In genomic region chr22:39560127-39560526, GRCh38 we compare ENCODE assay signal across 20 cellular contexts. TPM values are rescaled to one million over a fixed set of nuclear protein-coding genes. Genes with fewer than 3 reads are reported as not detected.
A peak's percentile ranks its signal among the peaks of the same experiment; 100 is the strongest.
DNase-seq lines count a peak whose midpoint lies in the region; ATAC-seq and TF ChIP-seq lines count a peak whose summit lies in the region.
"Had no signal": no experiment of that assay in that cellular context is flagged by ENCODE, and none has a peak within 500 bp of the region (broad histone marks: within the 10 kb centered on the region; RNA-seq: fewer than 3 reads in every experiment).

No MANE protein-coding gene starts in this region.

- peaks cover 2% of the 10 kb centered on the region for H3K36me3 Mint-ChIP-seq in T-helper 17 cell (ENCODE audit: low read depth)
- no peaks in the 10 kb centered on the region for H3K36me3 Mint-ChIP-seq in neural progenitor cell

- H3K79me2 ChIP-seq in GM23248 (ENCODE audit: insufficient read depth): no peaks in the 10 kb centered on the region
- no peaks in the 10 kb centered on the region for H3K79me2 ChIP-seq in neural progenitor cell (ENCODE audit: low read depth)

- in situ Hi-C loops in GM23248 (cut with MboI): loop anchor here (25.0 kb wide), 1 partner anchor 777 kb away; the partner anchor contains the start of gene ADSL

- H3K18ac ChIP-seq in neuronal stem cell (ENCODE audit: low read length): no peak overlapping the region

- H3K27me3 Mint-ChIP-seq in T-helper 17 cell (peaks cover 34% of the 10 kb centered on the region), neural progenitor cell (ENCODE audit: insufficient read depth, low read depth) (peaks cover 44% of the 10 kb centered on the region)

- H3K27ac Mint-ChIP-seq in T-helper 17 cell: peak overlapping the region; percentile 67
- no peak overlapping the region for H3K27ac Mint-ChIP-seq in neural progenitor cell
- H3K27ac Mint-ChIP-seq: CD4-positive, alpha-beta T cell had no signal

- no peak overlapping the region for H3K14ac ChIP-seq in neuronal stem cell (ENCODE audit: low read length)

- WGBS in GM23248 (ENCODE audit: low coverage in 1 of 2, low lambda C conversion rate in 2 of 2, missing lambda C conversion rate in 2 of 2), 2 experiments: 16 to 29% methylated on average over 6 of the region's 6 CpGs
- WGBS in neuronal stem cell (ENCODE audit: extremely low coverage in 2 of 2, insufficient read length in 2 of 2, insufficient replicate concordance in 1 of 2), 2 donors: no CpG with 5 or more reads among the region's 6 CpGs

- H3K9me2 ChIP-seq in GM23248 (ENCODE audit: insufficient read depth): no peaks in the 10 kb centered on the region

- DNase-seq in GM23248 (peak; percentile 16), H7 (peak; percentile 76), T-helper 17 cell (no peak), neuronal stem cell (ENCODE audit: low spot score) (no peak), OCI-M1 (lab: John Stamatoyannopoulos, UW) (no peak), neural progenitor cell (ENCODE audit: low spot score) (no peak), T-helper 9 cell (no peak)
- DNase-seq: CD4-positive, alpha-beta T cell; COR-L47; DND-41; GOT3; KBM-7; NCI-H1092; NCI-H1436; NCI-H187 treated with DMSO at 0.1 percent for 48 hours; NCI-H2171; NCI-H345; NCI-H524; SIG-M5 had no signal

- no peak overlapping the region for H3K4ac ChIP-seq in neuronal stem cell (ENCODE audit: low read length)

- no peaks in the 10 kb centered on the region for H3K36me3 ChIP-seq in GM23248 (ENCODE audit: low read depth)
- H3K36me3 ChIP-seq in H7 (replicated peaks; ENCODE audit: control insufficient read depth, insufficient read depth, low read length): no peaks in the 10 kb centered on the region
- peaks cover 0 to 3% of the 10 kb centered on the region in 2 donors for H3K36me3 ChIP-seq in neuronal stem cell (replicated peaks in 1 of 2; ENCODE audit: control insufficient read depth in 2 of 2, insufficient read depth in 2 of 2, low read length in 2 of 2)
- no peaks in the 10 kb centered on the region for H3K36me3 ChIP-seq in neural progenitor cell

- no peak for ATAC-seq in T-helper 17 cell
- ATAC-seq: SK-N-SH treated with all-trans-retinoic acid at 6 μM for 48 hours had no signal

- no peaks in the 10 kb centered on the region for H3K9me3 Mint-ChIP-seq in neural progenitor cell
- H3K9me3 Mint-ChIP-seq: CD4-positive, alpha-beta T cell had no signal

- H2BK12ac ChIP-seq in neuronal stem cell (ENCODE audit: low read length): no peak overlapping the region

- H2BK15ac ChIP-seq in neuronal stem cell (ENCODE audit: low read length): no peak overlapping the region

- H4K20me1 ChIP-seq in GM23248 (ENCODE audit: insufficient read depth): no peaks in the 10 kb centered on the region
- peaks cover 24% of the 10 kb centered on the region for H4K20me1 ChIP-seq in neural progenitor cell (ENCODE audit: low read depth)

- H3K4me2 ChIP-seq in GM23248 (ENCODE audit: unreplicated experiment) (no peak overlapping the region), neuronal stem cell (ENCODE audit: insufficient read depth, low read length, poor library complexity, severe bottlenecking) (no peak overlapping the region), neural progenitor cell (no peak overlapping the region)

- H2BK120ac ChIP-seq in neuronal stem cell (ENCODE audit: low read depth, low read length): no peak overlapping the region

- H3F3A ChIP-seq in GM23248 (ENCODE audit: insufficient read depth): no peaks in the 10 kb centered on the region
- peaks cover 14% of the 10 kb centered on the region for H3F3A ChIP-seq in neural progenitor cell (ENCODE audit: low read depth)

- H3K23ac ChIP-seq in neuronal stem cell (ENCODE audit: low read depth, low read length, poor library complexity): peak overlapping the region; percentile 43

- no peaks in the 10 kb centered on the region for H3K79me1 ChIP-seq in neuronal stem cell (ENCODE audit: low read depth, low read length)

- TF ChIP-seq CTCF in neural progenitor cell (IDR thresholded peaks at IDR 0.05): no peak

- no peak overlapping the region for H4K8ac ChIP-seq in neuronal stem cell (ENCODE audit: low read depth, low read length)

- H2AK5ac ChIP-seq in neuronal stem cell (ENCODE audit: low read depth, low read length): no peak overlapping the region

- H3K9me3 ChIP-seq in GM23248 (ENCODE audit: low read depth) (no peaks in the 10 kb centered on the region), T-helper 17 cell (ENCODE audit: control insufficient read depth, low read length, poor library complexity, severe bottlenecking) (no peaks in the 10 kb centered on the region), neuronal stem cell (replicated peaks in 1 of 2; ENCODE audit: control insufficient read depth in 2 of 2, insufficient read depth in 1 of 2, low read depth in 1 of 2, low read length in 2 of 2) (peaks cover 0 to 9% of the 10 kb centered on the region in 2 donors), neural progenitor cell (ENCODE audit: low read depth) (no peaks in the 10 kb centered on the region)

- no peak overlapping the region for H4K91ac ChIP-seq in neuronal stem cell (ENCODE audit: low read depth, low read length, poor library complexity)

- no peak overlapping the region for H3K4me3 ChIP-seq in GM23248
- H3K4me3 ChIP-seq in H7 (ENCODE audit: insufficient read depth, low read depth, low read length): no peak overlapping the region
- no peak overlapping the region for H3K4me3 ChIP-seq in neuronal stem cell (ENCODE audit: low read length in 2 of 2)
- no peak overlapping the region for H3K4me3 ChIP-seq in neural progenitor cell

- no peaks in the 10 kb centered on the region for H3K4me1 ChIP-seq in GM23248 (ENCODE audit: insufficient read depth)
- H3K4me1 ChIP-seq in neuronal stem cell (ENCODE audit: control insufficient read depth in 2 of 2, insufficient read depth in 1 of 2, low read depth in 1 of 2, low read length in 2 of 2): peaks cover 0 to 7% of the 10 kb centered on the region in 2 donors
- H3K4me1 ChIP-seq in neural progenitor cell: peaks cover 4% of the 10 kb centered on the region

- no peak overlapping the region for H3K9ac ChIP-seq in GM23248
- no peak overlapping the region for H3K9ac ChIP-seq in neuronal stem cell (ENCODE audit: low read depth, low read length, poor library complexity)
- H3K9ac ChIP-seq in neural progenitor cell: no peak overlapping the region

- no peak overlapping the region for H2AFZ ChIP-seq in GM23248
- no peak overlapping the region for H2AFZ ChIP-seq in neuronal stem cell (ENCODE audit: low read length)
- H2AFZ ChIP-seq in neural progenitor cell (replicated peaks): no peak overlapping the region

- H3K27ac ChIP-seq in GM23248 (no peak overlapping the region), neuronal stem cell (replicated peaks; ENCODE audit: low read length) (no peak overlapping the region), neural progenitor cell (no peak overlapping the region)

- peak overlapping the region; percentile 51 for H3K4me3 Mint-ChIP-seq in T-helper 17 cell
- no peak overlapping the region for H3K4me3 Mint-ChIP-seq in neural progenitor cell
- H3K4me3 Mint-ChIP-seq: CD4-positive, alpha-beta T cell had no signal

- H2BK5ac ChIP-seq in neuronal stem cell (ENCODE audit: low read length): no peak overlapping the region

- H3K4me1 Mint-ChIP-seq in T-helper 17 cell: peaks cover 14% of the 10 kb centered on the region
- peaks cover 9% of the 10 kb centered on the region for H3K4me1 Mint-ChIP-seq in neural progenitor cell

- peaks cover 45% of the 10 kb centered on the region for H3K27me3 ChIP-seq in GM23248 (replicated peaks; ENCODE audit: insufficient read depth)
- H3K27me3 ChIP-seq in H7 (ENCODE audit: control insufficient read depth, insufficient read depth, low read length): peaks cover 40% of the 10 kb centered on the region
- H3K27me3 ChIP-seq in neuronal stem cell (ENCODE audit: control insufficient read depth in 3 of 3, insufficient read depth in 3 of 3, low read depth in 1 of 3, low read length in 3 of 3): peaks cover 6 to 69% (median 53%) of the 10 kb centered on the region in 3 experiments
- peaks cover 82% of the 10 kb centered on the region for H3K27me3 ChIP-seq in neural progenitor cell

RNA-seq across cellular contexts. Expression of gene CACNA1I, which starts 10.4 kb away (rescaled TPM):
- total RNA-seq in GM23248 (2014; rRNA removed; shearing (Covaris generic)): not detected in 2 replicates
- not detected in 2 replicates for polyA plus RNA-seq in GM23248 (2016; fragmentation: Nextera tagmentation; extraction: Ambion mirVana)
- total RNA-seq in H7 (2014; rRNA removed; shearing (Covaris generic)): 0.31 and 0.55 TPM in 2 replicates
- total RNA-seq in T-helper 17 cell (10 to 100 TPM; 20.3 to 27.9 TPM), neural progenitor cell (ENCODE audit: low replicate concordance) (0.11 and 0.22 TPM in 2 replicates)
- polyA plus RNA-seq in neuronal stem cell (2013, experiment 1 of 2): 0.21 TPM
- 0.18 TPM for polyA plus RNA-seq in neuronal stem cell (2013, experiment 2 of 2)

RNA-seq across cellular contexts. Expression of gene RPS19BP1, which starts 27.6 kb away (rescaled TPM):
- total RNA-seq in GM23248 (2014; rRNA removed; shearing (Covaris generic)): 81.6 and 93.9 TPM in 2 replicates
- 114 and 119 TPM in 2 replicates for polyA plus RNA-seq in GM23248 (2016; fragmentation: Nextera tagmentation; extraction: Ambion mirVana)
- 154 and 210 TPM in 2 replicates for total RNA-seq in H7 (2014; rRNA removed; shearing (Covaris generic))
- 10 to 100 TPM; 42.6 to 47.3 TPM for total RNA-seq in T-helper 17 cell
- polyA plus RNA-seq in neuronal stem cell (2013, experiment 1 of 2): 48.7 TPM
- 48.2 TPM for polyA plus RNA-seq in neuronal stem cell (2013, experiment 2 of 2)
- 27.7 and 68.3 TPM in 2 replicates for total RNA-seq in neural progenitor cell (ENCODE audit: low replicate concordance)

RNA-seq across cellular contexts. Expression of gene ATF4, which starts 39.8 kb away (rescaled TPM):
- 481 and 529 TPM in 2 replicates for total RNA-seq in GM23248 (2014; rRNA removed; shearing (Covaris generic))
- 282 and 293 TPM in 2 replicates for polyA plus RNA-seq in GM23248 (2016; fragmentation: Nextera tagmentation; extraction: Ambion mirVana)
- total RNA-seq in H7 (2014; rRNA removed; shearing (Covaris generic)): 466 and 503 TPM in 2 replicates
- 100 to 1,000 TPM; 260 to 333 TPM for total RNA-seq in T-helper 17 cell
- 261 TPM for polyA plus RNA-seq in neuronal stem cell (2013, experiment 1 of 2)
- 254 TPM for polyA plus RNA-seq in neuronal stem cell (2013, experiment 2 of 2)
- 189 and 230 TPM in 2 replicates for total RNA-seq in neural progenitor cell (ENCODE audit: low replicate concordance)

RNA-seq across cellular contexts. Expression of gene MIEF1, which starts 58.0 kb away (rescaled TPM):
- total RNA-seq in GM23248 (2014; rRNA removed; shearing (Covaris generic)): 26.2 and 27.1 TPM in 2 replicates
- polyA plus RNA-seq in GM23248 (2016; fragmentation: Nextera tagmentation; extraction: Ambion mirVana): 20.2 and 20.6 TPM in 2 replicates
- total RNA-seq in H7 (2014; rRNA removed; shearing (Covaris generic)): 26.4 and 28.3 TPM in 2 replicates
- total RNA-seq in T-helper 17 cell (10 to 100 TPM; 16.9 to 22.7 TPM), neural progenitor cell (ENCODE audit: low replicate concordance) (22.0 and 32.7 TPM in 2 replicates)
- polyA plus RNA-seq in neuronal stem cell (2013, experiment 1 of 2): 27.3 TPM
- 27.0 TPM for polyA plus RNA-seq in neuronal stem cell (2013, experiment 2 of 2)

Comparison
In these comparisons a context has a peak if more than half of its experiments do, and no peak if none do; other contexts are left out.
1. DNase-seq: peak in GM23248 (single experiment) and H7 (single experiment); none in T-helper 17 cell (0 of 3), neuronal stem cell (single experiment), OCI-M1 (single experiment), neural progenitor cell (single experiment) and T-helper 9 cell (single experiment).
2. RNA of gene CACNA1I, which starts 10.4 kb away (total RNA-seq): 20.3 to 27.9 TPM in T-helper 17 cell; 0.31 to 0.55 TPM in H7, 0.11 to 0.22 TPM in neural progenitor cell and not detected in GM23248; every median in the first group is over 10 times any median in the second.